In genomic region chr12:27733052-27733656, GRCh38 we compare ENCODE assay signal across 9 cellular contexts. TPM values are rescaled to one million over a fixed set of nuclear protein-coding genes. Genes with fewer than 3 reads are reported as not detected.
A peak's percentile ranks its signal among the peaks of the same experiment; 100 is the strongest.
DNase-seq lines count a peak whose midpoint lies in the region; ATAC-seq, FAIRE-seq and TF ChIP-seq lines count a peak whose summit lies in the region.
"Had no signal": no experiment of that assay in that cellular context is flagged by ENCODE, and none has a peak within 500 bp of the region (broad histone marks: within the 10 kb centered on the region; RNA-seq: fewer than 3 reads in every experiment).

No MANE protein-coding gene starts in this region.

- DNase-seq in A172 (ENCODE audit: low spot score) (peak; percentile 20), GM10248 (ENCODE audit: extremely low spot score) (peak; percentile 39), PC-3 (peak; percentile 82), GM12878 (ENCODE audit: low read depth, low spot score) (no peak), left colon (peak in 1 of 2 donors; percentile 21), urothelium cell line (ENCODE audit: low spot score) (peak; percentile 41), NCI-H128 (lab: John Stamatoyannopoulos, UW; ENCODE audit: unreplicated experiment) (no peak)

- ATAC-seq in HG03196 (IDR thresholded peaks at IDR 0.05; ENCODE audit: unreplicated experiment) (peak; percentile 67), PC-3 (peak; percentile 47), GM12878 (peak; percentile 83), left colon (peak; percentile 82)

- POLR2A ChIA-PET in GM10248 (lab: Yijun Ruan, JAX) (no interaction called here), PC-3 (lab: Charles Lee; ENCODE audit: unreplicated experiment) (interaction anchor here (0.6 kb wide), 1 partner anchor 208 kb away, joined by 19 read pairs; no protein-coding TSS in a partner anchor), GM12878 (lab: Charles Lee) (interaction anchor here (0.6 to 1.0 kb wide), 2 partner anchors 88 to 206 kb away, joined by 4 read pairs; no protein-coding TSS in a partner anchor)

- intact Hi-C loops in PC-3 (cut with micrococcal nuclease), result loop anchor here (1.0 to 2.0 kb wide), 5 partner anchors 88 to 1139 kb away; no protein-coding TSS in a partner anchor
- intact Hi-C loops in GM12878 (cut with micrococcal nuclease; ENCODE audit: unreplicated experiment), result loop anchor here (1.0 to 2.0 kb wide), 4 partner anchors 47 to 1140 kb away; partner anchors contain the start of genes KLHL42 and MANSC4
- intact Hi-C loops in left colon (cut with DNase I, micrococcal nuclease), result loop anchor here in 1 of 2 donors (5.0 kb wide), 2 partner anchors 89 to 209 kb away; no protein-coding TSS in a partner anchor

- H3K4me3 ChIP-seq in PC-3 (ENCODE audit: low read length), result no peak overlapping the region
- no peak overlapping the region for H3K4me3 ChIP-seq in GM12878

- CTCF ChIA-PET in GM10248 (lab: Yijun Ruan, JAX), result interaction anchor here (0.6 to 7.4 kb wide), 22 partner anchors 9 to 1265 kb away, joined by 3 to 175 read pairs (median 4); partner anchors contain the start of gene REP15
- CTCF ChIA-PET in PC-3 (lab: Charles Lee), result interaction anchor here (0.6 to 1.5 kb wide), 10 partner anchors 15 to 1291 kb away, joined by 3 to 25 read pairs (median 4); partner anchors contain the start of genes KLHL42 and MANSC4
- CTCF ChIA-PET in GM12878 (lab: Yijun Ruan, JAX), result interaction anchor here (0.6 to 7.4 kb wide), 32 partner anchors 9 to 1890 kb away, joined by 3 to 122 read pairs (median 4); no protein-coding TSS in a partner anchor

- peak; percentile 83 for TF ChIP-seq CTCF in GM10248 (IDR thresholded peaks at IDR 0.05; ENCODE audit: control extremely low read depth, extremely low read depth, low read depth, missing control alignments)
- TF ChIP-seq CTCF in PC-3 (conservative IDR thresholded peaks at IDR 0.05; ENCODE audit: low read depth, low read length), result peak; percentile 98
- peak; percentile 70 to 86 (median 81) for TF ChIP-seq CTCF in GM12878 (IDR thresholded peaks at IDR 0.05 in 2 of 3, conservative IDR thresholded peaks at IDR 0.05 in 1 of 3; ENCODE audit: control insufficient read depth in 2 of 3, extremely low read depth in 1 of 3, insufficient read depth in 1 of 3, low read depth in 3 of 3, low read length in 3 of 3)

- H3K79me2 ChIP-seq in PC-3 (ENCODE audit: low read length), result peaks cover 10% of the 10 kb centered on the region; the same call in 1 of the 2 replicates
- no peaks in the 10 kb centered on the region; the same call in 1 of the 2 replicates for H3K79me2 ChIP-seq in GM12878 (ENCODE audit: control insufficient read depth, insufficient read depth, low read length)

- peak; percentile 96 for TF ChIP-seq RAD21 in GM12878 (IDR thresholded peaks at IDR 0.05; ENCODE audit: insufficient read depth, low read depth, low read length)

- no peak overlapping the region for H3K27ac ChIP-seq in PC-3 (ENCODE audit: low read length)
- no peak overlapping the region for H3K27ac ChIP-seq in GM12878 (ENCODE audit: control insufficient read depth, insufficient read depth)

- H2AFZ ChIP-seq in PC-3 (ENCODE audit: low read length) (no peak overlapping the region), GM12878 (ENCODE audit: control insufficient read depth, low read depth, low read length) (no peak overlapping the region)

- RAD21 ChIA-PET in GM12878 (lab: Charles Lee; ENCODE audit: unreplicated experiment), result interaction anchor here (0.6 to 3.4 kb wide), 16 partner anchors 10 to 1267 kb away, joined by 3 to 43 read pairs (median 3); partner anchors contain the start of genes KLHL42 and MANSC4

- no peaks in the 10 kb centered on the region for H3K9me2 ChIP-seq in PC-3 (replicated peaks; ENCODE audit: low read length)

- BruUV-seq in PC-3 (replicated peaks; lab: Mats Ljungman, UMichigan) (no TSS peak), GM12878 (replicated peaks; lab: Mats Ljungman, UMichigan) (no TSS peak)

- in situ Hi-C loops in GM12878 (cut with MboI), result loop anchor here (5.0 kb wide), 2 partner anchors 209 to 1144 kb away; no protein-coding TSS in a partner anchor

- 1% methylated on average over 3 of the region's 3 CpGs for WGBS in GM12878 (ENCODE audit: insufficient coverage, insufficient replicate concordance, low lambda C conversion rate, missing lambda C conversion rate)

- H4K20me1 ChIP-seq in PC-3 (ENCODE audit: low read length) (no peaks in the 10 kb centered on the region), GM12878 (ENCODE audit: control insufficient read depth, insufficient read depth) (no peaks in the 10 kb centered on the region)

- no peaks in the 10 kb centered on the region for H3K9me3 ChIP-seq in PC-3 (ENCODE audit: low read length)
- H3K9me3 ChIP-seq in GM12878 (replicated peaks; ENCODE audit: control insufficient read depth, insufficient read depth, low read length), result no peaks in the 10 kb centered on the region

- TF ChIP-seq EP300 in GM12878 (IDR thresholded peaks at IDR 0.05; ENCODE audit: borderline replicate concordance in 1 of 2, control insufficient read depth in 1 of 2, low read depth in 2 of 2, low read length in 2 of 2), result no peak

- FAIRE-seq in GM12878 (lab: Jason Lieb, UNC) (peak; percentile 96), urothelium cell line (lab: Jason Lieb, UNC) (no peak)

- H3F3A ChIP-seq in PC-3 (ENCODE audit: low read length, unreplicated experiment), result peaks cover 7% of the 10 kb centered on the region

- TF ChIP-seq POLR2A in GM12878 (IDR thresholded peaks at IDR 0.05; ENCODE audit: low read depth, low read length), result no peak

- H3K27me3 ChIP-seq in PC-3 (ENCODE audit: low read length) (no peaks in the 10 kb centered on the region), GM12878 (replicated peaks in 1 of 2; ENCODE audit: control insufficient read depth in 2 of 2, insufficient read depth in 2 of 2, low read length in 1 of 2) (no peaks in the 10 kb centered on the region)

- SMC1A ChIA-PET in GM12878 (lab: Charles Lee; ENCODE audit: uncharacterized antibody, unreplicated experiment), result interaction anchor here (1.0 to 6.6 kb wide), 11 partner anchors 8 to 1140 kb away, joined by 3 to 70 read pairs (median 4); no protein-coding TSS in a partner anchor

- H3K36me3 ChIP-seq in PC-3 (ENCODE audit: low read depth, low read length), result peaks cover 67% of the 10 kb centered on the region
- H3K36me3 ChIP-seq in GM12878 (ENCODE audit: control insufficient read depth in 2 of 2, insufficient read depth in 2 of 2, low read length in 1 of 2), result peaks cover 5 to 13% of the 10 kb centered on the region in 2 experiments; a peak in 3 of 4 replicates

- no peak overlapping the region for H3K9ac ChIP-seq in PC-3 (ENCODE audit: low read length)
- no peak overlapping the region for H3K9ac ChIP-seq in GM12878 (ENCODE audit: control insufficient read depth, insufficient read depth, low read length)

- H3K4me1 ChIP-seq in PC-3 (ENCODE audit: insufficient read depth, low read length), result 0 out of 2 replicates have a peak, but pooled peaks cover 4% of the 10 kb centered on the region
- no peaks in the 10 kb centered on the region for H3K4me1 ChIP-seq in GM12878 (ENCODE audit: control insufficient read depth, insufficient read depth, low read length)

- H3K4me2 ChIP-seq in PC-3 (ENCODE audit: low read length) (no peak overlapping the region), GM12878 (ENCODE audit: control insufficient read depth, insufficient read depth) (no peak overlapping the region)

RNA-seq across cellular contexts. Expression of gene MRPS35, which starts 22.5 kb away (rescaled TPM):
- 95.1 and 106 TPM in 2 replicates for total RNA-seq in A172 (2014; rRNA removed; shearing (Covaris generic))
- total RNA-seq in PC-3 (2014; rRNA removed), result 82.5 and 117 TPM in 2 replicates
- total RNA-seq in GM12878 (2013; cell fraction: nucleolus; rRNA removed), result 22.0 and 27.0 TPM in 2 replicates
- total RNA-seq in GM12878 (2014; rRNA removed), result 50.6 and 63.2 TPM in 2 replicates
- total RNA-seq in GM12878 (2014; rRNA removed; fragmentation: Illumina TruSeq; extraction: Trizol), result 66.6 and 68.2 TPM in 2 replicates
- total RNA-seq in GM12878 (2021), result 43.1 and 45.7 TPM in 2 replicates
- polyA plus RNA-seq in GM12878 (2011; ENCODE audit: low read depth), result 27.5 TPM
- 59.7 and 89.0 TPM in 2 replicates for polyA plus RNA-seq in GM12878 (2011; rRNA removed)
- 41.2 and 41.8 TPM in 2 replicates for polyA plus RNA-seq in GM12878 (2011; cell fraction: cytosol; rRNA removed)
- polyA plus RNA-seq in GM12878 (2011; cell fraction: nucleus; rRNA removed), result 22.2 and 22.9 TPM in 2 replicates
- 33.3 and 40.0 TPM in 2 replicates for polyA plus RNA-seq in GM12878 (2012)
- 66.0 and 85.1 TPM in 2 replicates for polyA plus RNA-seq in GM12878 (2014; fragmentation: Illumina TruSeq; extraction: Trizol)
- 100 to 1,000 TPM in 1 of 2 experiments, 10 to 100 TPM in 1; 87.2 to 111 TPM for polyA plus RNA-seq in GM12878 (2014; fragmentation: Nextera tagmentation; extraction: Ambion mirVana)
- 46.1 and 48.2 TPM in 2 replicates for polyA plus RNA-seq in GM12878 (2014; rRNA removed)
- polyA plus RNA-seq in GM12878 (2016; fragmentation: Nextera tagmentation; extraction: Ambion mirVana), result 100 to 1,000 TPM; 108 to 109 TPM
- 24.4 and 26.3 TPM in 2 replicates for polyA minus RNA-seq in GM12878 (2011; rRNA and poly(A)+ RNA removed)
- polyA minus RNA-seq in GM12878 (2011; cell fraction: cytosol; rRNA and poly(A)+ RNA removed), result 22.6 and 24.2 TPM in 2 replicates
- polyA minus RNA-seq in GM12878 (2011; cell fraction: nucleus; rRNA and poly(A)+ RNA removed), result 7.3 and 9.6 TPM in 2 replicates
- total RNA-seq in left colon, result 10 to 100 TPM; 59.1 to 72.2 TPM

RNA-seq across cellular contexts. Expression of gene REP15, which starts 36.9 kb away (rescaled TPM):
- 0.55 and 1.2 TPM in 2 replicates for total RNA-seq in A172 (2014; rRNA removed; shearing (Covaris generic))
- 1.6 and 2.4 TPM in 2 replicates for total RNA-seq in PC-3 (2014; rRNA removed)
- 4.5 and 6.6 TPM in 2 replicates for total RNA-seq in GM12878 (2013; cell fraction: nucleolus; rRNA removed)
- 0.22 TPM in 1 of 2 replicates, not detected in the other for total RNA-seq in GM12878 (2014; rRNA removed)
- 0.14 TPM in 1 of 2 replicates, not detected in the other for total RNA-seq in GM12878 (2014; rRNA removed; fragmentation: Illumina TruSeq; extraction: Trizol)
- total RNA-seq in GM12878 (2021), result not detected in 2 replicates
- not detected for polyA plus RNA-seq in GM12878 (2011; ENCODE audit: low read depth)
- polyA plus RNA-seq in GM12878 (2011; rRNA removed), result not detected in 2 replicates
- not detected in 2 replicates for polyA plus RNA-seq in GM12878 (2011; cell fraction: cytosol; rRNA removed)
- 0.20 TPM in 1 of 2 replicates, not detected in the other for polyA plus RNA-seq in GM12878 (2011; cell fraction: nucleus; rRNA removed)
- 0.15 TPM in 1 of 2 replicates, not detected in the other for polyA plus RNA-seq in GM12878 (2012)
- polyA plus RNA-seq in GM12878 (2014; fragmentation: Illumina TruSeq; extraction: Trizol), result not detected in 2 replicates
- not detected for polyA plus RNA-seq in GM12878 (2014; fragmentation: Nextera tagmentation; extraction: Ambion mirVana)
- polyA plus RNA-seq in GM12878 (2014; rRNA removed), result not detected in 2 replicates
- polyA plus RNA-seq in GM12878 (2016; fragmentation: Nextera tagmentation; extraction: Ambion mirVana), result not detected
- 0.52 and 0.66 TPM in 2 replicates for polyA minus RNA-seq in GM12878 (2011; rRNA and poly(A)+ RNA removed)
- not detected in 2 replicates for polyA minus RNA-seq in GM12878 (2011; cell fraction: cytosol; rRNA and poly(A)+ RNA removed)
- polyA minus RNA-seq in GM12878 (2011; cell fraction: nucleus; rRNA and poly(A)+ RNA removed), result not detected in 2 replicates
- 10 to 100 TPM; 53.9 to 59.1 TPM for total RNA-seq in left colon

RNA-seq across cellular contexts. Expression of gene KLHL42, which starts 46.9 kb away (rescaled TPM):
- total RNA-seq in A172 (2014; rRNA removed; shearing (Covaris generic)), result 18.4 and 19.0 TPM in 2 replicates
- total RNA-seq in PC-3 (2014; rRNA removed) (74.2 and 82.6 TPM in 2 replicates), GM12878 (2014; rRNA removed) (14.4 and 15.9 TPM in 2 replicates), GM12878 (2014; rRNA removed; fragmentation: Illumina TruSeq; extraction: Trizol) (12.1 and 14.4 TPM in 2 replicates), GM12878 (2021) (15.5 and 17.4 TPM in 2 replicates), left colon (10 to 100 TPM; 18.1 to 23.8 TPM)
- total RNA-seq in GM12878 (2013; cell fraction: nucleolus; rRNA removed), result 50.3 and 60.7 TPM in 2 replicates
- polyA plus RNA-seq in GM12878 (2011; ENCODE audit: low read depth), result 2.3 TPM
- polyA plus RNA-seq in GM12878 (2011; rRNA removed) (15.9 and 16.2 TPM in 2 replicates), GM12878 (2014; fragmentation: Illumina TruSeq; extraction: Trizol) (10.7 and 11.8 TPM in 2 replicates), GM12878 (2014; fragmentation: Nextera tagmentation; extraction: Ambion mirVana) (1 to 10 TPM; 2.1 to 2.5 TPM), GM12878 (2014; rRNA removed) (16.8 and 18.2 TPM in 2 replicates), GM12878 (2016; fragmentation: Nextera tagmentation; extraction: Ambion mirVana) (1 to 10 TPM; 6.3 to 9.6 TPM)
- polyA plus RNA-seq in GM12878 (2011; cell fraction: cytosol; rRNA removed), result 10.3 and 13.0 TPM in 2 replicates
- 33.8 and 39.9 TPM in 2 replicates for polyA plus RNA-seq in GM12878 (2011; cell fraction: nucleus; rRNA removed)
- polyA plus RNA-seq in GM12878 (2012), result 5.0 and 5.8 TPM in 2 replicates
- 22.2 and 28.1 TPM in 2 replicates for polyA minus RNA-seq in GM12878 (2011; rRNA and poly(A)+ RNA removed)
- polyA minus RNA-seq in GM12878 (2011; cell fraction: cytosol; rRNA and poly(A)+ RNA removed), result 7.1 and 10.8 TPM in 2 replicates
- 24.5 and 38.1 TPM in 2 replicates for polyA minus RNA-seq in GM12878 (2011; cell fraction: nucleus; rRNA and poly(A)+ RNA removed)

RNA-seq across cellular contexts. Expression of gene MANSC4, which starts 46.9 kb away (rescaled TPM):
- not detected in 2 replicates for total RNA-seq in A172 (2014; rRNA removed; shearing (Covaris generic))
- total RNA-seq in PC-3 (2014; rRNA removed) (1.9 and 4.1 TPM in 2 replicates), GM12878 (2014; rRNA removed) (not detected in 2 replicates), GM12878 (2014; rRNA removed; fragmentation: Illumina TruSeq; extraction: Trizol) (not detected in 2 replicates), GM12878 (2021) (0.21 TPM in 1 of 2 replicates, not detected in the other), left colon (not detected)
- not detected in 2 replicates for total RNA-seq in GM12878 (2013; cell fraction: nucleolus; rRNA removed)
- polyA plus RNA-seq in GM12878 (2011; ENCODE audit: low read depth), result not detected
- polyA plus RNA-seq in GM12878 (2011; rRNA removed) (not detected in 2 replicates), GM12878 (2014; fragmentation: Illumina TruSeq; extraction: Trizol) (0.19 and 0.27 TPM in 2 replicates), GM12878 (2014; fragmentation: Nextera tagmentation; extraction: Ambion mirVana) (under 1 TPM in 1 of 2 experiments, not detected in 1; 0.18 TPM), GM12878 (2014; rRNA removed) (not detected in 2 replicates), GM12878 (2016; fragmentation: Nextera tagmentation; extraction: Ambion mirVana) (not detected)
- polyA plus RNA-seq in GM12878 (2011; cell fraction: cytosol; rRNA removed), result not detected in 2 replicates
- not detected in 2 replicates for polyA plus RNA-seq in GM12878 (2011; cell fraction: nucleus; rRNA removed)
- polyA plus RNA-seq in GM12878 (2012), result 0.26 TPM in 1 of 2 replicates, not detected in the other
- not detected in 2 replicates for polyA minus RNA-seq in GM12878 (2011; rRNA and poly(A)+ RNA removed)
- not detected in 2 replicates for polyA minus RNA-seq in GM12878 (2011; cell fraction: cytosol; rRNA and poly(A)+ RNA removed)
- not detected in 2 replicates for polyA minus RNA-seq in GM12878 (2011; cell fraction: nucleus; rRNA and poly(A)+ RNA removed)
- total RNA-seq: temporal lobe had no signal

Comparison
In these comparisons a context has a peak if more than half of its experiments do, and no peak if none do; other contexts are left out.
1. DNase-seq: peak in A172 (single experiment), GM10248 (single experiment), PC-3 (single experiment) and urothelium cell line (single experiment); none in GM12878 (single experiment) and NCI-H128 (single experiment).
2. RNA of gene REP15, which starts 36.9 kb away (total RNA-seq): 53.9 to 59.1 TPM in left colon; 1.6 to 2.4 TPM in PC-3, 0.55 to 1.2 TPM in A172 and 0.14 to 6.6 TPM in GM12878; every median in the first group is over 4 times any median in the second.
3. Peak in every context shown above with its lines, with median percentiles within 50 percentile points of each other: CTCF ChIP-seq and ATAC-seq.